Comparison of ENCODE assay signal across 1 cellular context in genomic region chr17:79986441-79987186, GRCh38.
TF ChIP-seq lines count a peak whose summit lies in the region.

No MANE protein-coding gene starts in this region.

TF ChIP-seq in HepG2, 621 proteins besides CTCF, POLR2A, EP300 and RAD21 (continued from another document and continues in another):
- TF ChIP-seq ZBTB44 (CRISPR knock-in tag; IDR thresholded peaks at IDR 0.05) (no peak), ZNF580 (CRISPR knock-in tag; IDR thresholded peaks at IDR 0.05; ENCODE audit: borderline replicate concordance, low read depth) (peak; percentile 89), HOXA5 (CRISPR knock-in tag; IDR thresholded peaks at IDR 0.05) (peak; percentile 14; the same call in 1 of the 2 replicates), TAF15 (IDR thresholded peaks at IDR 0.05; ENCODE audit: low read depth, low read length, poor library complexity, severe bottlenecking) (no peak), ETS1 (CRISPR knock-in tag; IDR thresholded peaks at IDR 0.05) (no peak), U2AF1 (optimal IDR thresholded peaks at IDR 0.05; ENCODE audit: low read depth, low read length) (no peak), ZNF337 (CRISPR knock-in tag; IDR thresholded peaks at IDR 0.05; ENCODE audit: borderline replicate concordance, low read depth) (no peak), ZNF136 (CRISPR knock-in tag; IDR thresholded peaks at IDR 0.05; ENCODE audit: low read depth) (no peak), ELF3 (CRISPR knock-in tag; IDR thresholded peaks at IDR 0.05) (peak; percentile 73; the same call in 1 of the 2 replicates), EED (CRISPR knock-in tag; IDR thresholded peaks at IDR 0.05) (0 out of 2 replicates have a peak, but pooled peaks have one; percentile 32), ZNF317 (CRISPR knock-in tag; IDR thresholded peaks at IDR 0.05) (no peak), PRDM15 (CRISPR knock-in tag; IDR thresholded peaks at IDR 0.05) (peak; percentile 85), ARID3A (IDR thresholded peaks at IDR 0.05; ENCODE audit: low read depth, low read length) (no peak), PAX8 (CRISPR knock-in tag; IDR thresholded peaks at IDR 0.05; ENCODE audit: borderline replicate concordance) (0 out of 2 replicates have a peak, but pooled peaks have one; percentile 22), ZNF839 (CRISPR knock-in tag; IDR thresholded peaks at IDR 0.05; ENCODE audit: borderline replicate concordance) (no peak; the same call in 1 of the 2 replicates), ARNT (IDR thresholded peaks at IDR 0.05) (no peak), ZNF790 (CRISPR knock-in tag; IDR thresholded peaks at IDR 0.05; ENCODE audit: borderline replicate concordance) (0 out of 2 replicates have a peak, but pooled peaks have one; percentile 29), KIAA2018 (CRISPR knock-in tag; IDR thresholded peaks at IDR 0.05; ENCODE audit: borderline replicate concordance) (no peak), ZNF737 (CRISPR knock-in tag; IDR thresholded peaks at IDR 0.05; ENCODE audit: borderline replicate concordance) (no peak), FOXP1 (IDR thresholded peaks at IDR 0.05) (0 out of 2 replicates have a peak, but pooled peaks have one; percentile 33), FOXP1 (CRISPR knock-in tag; IDR thresholded peaks at IDR 0.05) (peak; percentile 94), ARHGAP35 (CRISPR knock-in tag; IDR thresholded peaks at IDR 0.05; ENCODE audit: borderline replicate concordance) (no peak), GZF1 (CRISPR knock-in tag; IDR thresholded peaks at IDR 0.05) (no peak; the same call in 1 of the 2 replicates), TFDP2 (CRISPR knock-in tag; IDR thresholded peaks at IDR 0.05) (peak; percentile 72; the same call in 1 of the 2 replicates), FOXK1 (CRISPR knock-in tag; IDR thresholded peaks at IDR 0.05; ENCODE audit: borderline replicate concordance, low read depth) (peak; percentile 69; the same call in 1 of the 2 replicates), TOPORS (CRISPR knock-in tag; IDR thresholded peaks at IDR 0.05) (0 out of 2 replicates have a peak, but pooled peaks have one; percentile 13), HINFP (CRISPR knock-in tag; IDR thresholded peaks at IDR 0.05; ENCODE audit: low read depth) (peak; percentile 78), TEF (CRISPR knock-in tag; IDR thresholded peaks at IDR 0.05) (no peak), ZBTB7A (CRISPR knock-in tag; IDR thresholded peaks at IDR 0.05) (peak; percentile 35; the same call in 1 of the 2 replicates), ZNF883 (CRISPR knock-in tag; IDR thresholded peaks at IDR 0.05; ENCODE audit: not compliant biosample characterization) (peak; percentile 64), ZNF501 (CRISPR knock-in tag; IDR thresholded peaks at IDR 0.05) (peak; percentile 64; the same call in 1 of the 2 replicates), BORCS8-MEF2B (CRISPR knock-in tag; IDR thresholded peaks at IDR 0.05) (peak; percentile 52; the same call in 1 of the 2 replicates)
